Comparison of ENCODE assay signal across 1 cellular context in the genomic region with DNA sequence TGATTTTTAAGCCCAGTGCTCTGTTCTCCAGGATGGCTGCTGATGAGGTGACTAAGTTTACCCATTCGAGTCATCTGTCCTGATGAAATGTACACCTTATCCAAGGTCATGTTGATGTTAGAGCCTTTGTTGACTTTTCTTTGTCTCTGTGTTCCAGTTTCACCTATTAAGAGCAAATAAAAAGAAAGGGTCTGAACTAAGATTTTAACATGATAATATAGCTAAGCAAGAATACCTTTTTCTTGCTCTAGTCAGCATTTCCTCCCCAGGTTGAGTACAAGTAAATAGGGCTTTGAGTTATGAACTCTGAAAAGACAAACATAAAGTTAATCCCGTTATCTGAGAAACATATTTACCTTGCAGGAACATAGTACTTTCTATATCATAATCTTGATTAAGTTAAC.
TF ChIP-seq lines count a peak whose summit lies in the region.

No MANE protein-coding gene starts in this region.

TF ChIP-seq in HepG2, 621 proteins besides CTCF, POLR2A, EP300 and RAD21 (continued from another document and continues in another):
- TF ChIP-seq TCF7L2 (IDR thresholded peaks at IDR 0.05; ENCODE audit: low read depth, low read length) (0 out of 2 replicates have a peak, but pooled peaks have one; percentile 25), ZBTB3 (CRISPR knock-in tag; IDR thresholded peaks at IDR 0.05; ENCODE audit: borderline replicate concordance, low read depth) (0 out of 2 replicates have a peak, but pooled peaks have one; percentile 40), ZNF253 (CRISPR knock-in tag; IDR thresholded peaks at IDR 0.05; ENCODE audit: borderline replicate concordance) (no peak), ZNF549 (CRISPR knock-in tag; IDR thresholded peaks at IDR 0.05) (no peak), KLF6 (CRISPR knock-in tag; IDR thresholded peaks at IDR 0.05) (no peak), GLMP (CRISPR knock-in tag; IDR thresholded peaks at IDR 0.05; ENCODE audit: borderline replicate concordance) (no peak), POLR2AphosphoS5 (IDR thresholded peaks at IDR 0.05; ENCODE audit: low read depth, low read length) (no peak), FOXP1 (IDR thresholded peaks at IDR 0.05) (no peak), FOXP1 (CRISPR knock-in tag; IDR thresholded peaks at IDR 0.05) (peak; percentile 91; the same call in 1 of the 2 replicates), PHF21A (CRISPR knock-in tag; IDR thresholded peaks at IDR 0.05) (peak; percentile 48; the same call in 1 of the 2 replicates), ZNF781 (CRISPR knock-in tag; IDR thresholded peaks at IDR 0.05; ENCODE audit: borderline replicate concordance, not compliant biosample characterization) (no peak), LBX2 (CRISPR knock-in tag; IDR thresholded peaks at IDR 0.05; ENCODE audit: borderline replicate concordance) (no peak), CHD2 (IDR thresholded peaks at IDR 0.05; ENCODE audit: low read depth, low read length) (no peak), ZNF543 (CRISPR knock-in tag; IDR thresholded peaks at IDR 0.05) (no peak), CHD4 (IDR thresholded peaks at IDR 0.05; ENCODE audit: borderline replicate concordance, low read length) (no peak), ATM (IDR thresholded peaks at IDR 0.05; ENCODE audit: borderline replicate concordance) (no peak), STAT5B (CRISPR knock-in tag; IDR thresholded peaks at IDR 0.05) (no peak), GATAD2A (CRISPR knock-in tag; IDR thresholded peaks at IDR 0.05) (peak; percentile 93), MXI1 (IDR thresholded peaks at IDR 0.05; ENCODE audit: borderline replicate concordance, low read depth, low read length) (no peak), ZNF674 (CRISPR knock-in tag; IDR thresholded peaks at IDR 0.05; ENCODE audit: low read depth) (no peak), ZNF75D (CRISPR knock-in tag; IDR thresholded peaks at IDR 0.05; ENCODE audit: borderline replicate concordance) (no peak), KLF11 (CRISPR knock-in tag; IDR thresholded peaks at IDR 0.05) (no peak), MIXL1 (CRISPR knock-in tag; IDR thresholded peaks at IDR 0.05) (peak; percentile 93), SIN3B (IDR thresholded peaks at IDR 0.05; ENCODE audit: low read length) (no peak), ARID5B (CRISPR knock-in tag; IDR thresholded peaks at IDR 0.05) (peak; percentile 98), NR2F6 (IDR thresholded peaks at IDR 0.05) (peak; percentile 81), NR2F6 (CRISPR knock-in tag; IDR thresholded peaks at IDR 0.05) (peak; percentile 82), WIZ (CRISPR knock-in tag; IDR thresholded peaks at IDR 0.05) (no peak), RAD51 (IDR thresholded peaks at IDR 0.05; ENCODE audit: borderline replicate concordance) (no peak), NR1H2 (CRISPR knock-in tag; IDR thresholded peaks at IDR 0.05; ENCODE audit: borderline replicate concordance, low read depth) (no peak), NBN (conservative IDR thresholded peaks at IDR 0.05) (no peak), ZBTB20 (CRISPR knock-in tag; IDR thresholded peaks at IDR 0.05; ENCODE audit: borderline replicate concordance, low read depth) (peak; percentile 95), MTA3 (CRISPR knock-in tag; IDR thresholded peaks at IDR 0.05) (no peak), ZNF775 (CRISPR knock-in tag; IDR thresholded peaks at IDR 0.05; ENCODE audit: borderline replicate concordance) (no peak; the same call in 1 of the 2 replicates), SNRNP70 (IDR thresholded peaks at IDR 0.05; ENCODE audit: low read depth, low read length) (no peak), GPN1 (CRISPR knock-in tag; IDR thresholded peaks at IDR 0.05; ENCODE audit: borderline replicate concordance) (no peak), ZNF773 (CRISPR knock-in tag; IDR thresholded peaks at IDR 0.05; ENCODE audit: borderline replicate concordance) (no peak), SMAD3 (CRISPR knock-in tag; IDR thresholded peaks at IDR 0.05) (0 out of 2 replicates have a peak, but pooled peaks have one; percentile 33), SOX13 (IDR thresholded peaks at IDR 0.05) (peak; percentile 89), SOX13 (CRISPR knock-in tag; conservative IDR thresholded peaks at IDR 0.05 in 1 of 2, IDR thresholded peaks at IDR 0.05 in 1 of 2) (peak in 1 of 2 experiments; percentile 98; a peak in 2 of 4 replicates), FOXA3 (CRISPR knock-in tag; IDR thresholded peaks at IDR 0.05) (peak; percentile 98), MYPOP (CRISPR knock-in tag; IDR thresholded peaks at IDR 0.05) (no peak), PAX8 (CRISPR knock-in tag; IDR thresholded peaks at IDR 0.05; ENCODE audit: borderline replicate concordance) (no peak), ZNF350 (CRISPR knock-in tag; IDR thresholded peaks at IDR 0.05; ENCODE audit: borderline replicate concordance, low read depth) (no peak), ZNF274 (CRISPR knock-in tag; IDR thresholded peaks at IDR 0.05) (no peak), SNAPC2 (CRISPR knock-in tag; IDR thresholded peaks at IDR 0.05) (0 out of 2 replicates have a peak, but pooled peaks have one; percentile 33), HDAC2 (CRISPR knock-in tag; IDR thresholded peaks at IDR 0.05) (peak; percentile 83), HMGA1 (CRISPR knock-in tag; conservative IDR thresholded peaks at IDR 0.05) (no peak), ZMAT3 (CRISPR knock-in tag; conservative IDR thresholded peaks at IDR 0.05) (0 out of 2 replicates have a peak, but pooled peaks have one; percentile 34), GMEB1 (CRISPR knock-in tag; IDR thresholded peaks at IDR 0.05; ENCODE audit: borderline replicate concordance) (no peak), PAWR (CRISPR knock-in tag; IDR thresholded peaks at IDR 0.05; ENCODE audit: borderline replicate concordance) (no peak), MYC (CRISPR knock-in tag; IDR thresholded peaks at IDR 0.05; ENCODE audit: borderline replicate concordance) (no peak), NR0B2 (CRISPR knock-in tag; IDR thresholded peaks at IDR 0.05) (no peak), ZNF136 (CRISPR knock-in tag; IDR thresholded peaks at IDR 0.05; ENCODE audit: low read depth) (no peak), ZNF446 (CRISPR knock-in tag; IDR thresholded peaks at IDR 0.05) (no peak), ZSCAN9 (CRISPR knock-in tag; IDR thresholded peaks at IDR 0.05; ENCODE audit: borderline replicate concordance) (peak; percentile 59; the same call in 1 of the 2 replicates)
- TF ChIP-seq, protein P1, sequence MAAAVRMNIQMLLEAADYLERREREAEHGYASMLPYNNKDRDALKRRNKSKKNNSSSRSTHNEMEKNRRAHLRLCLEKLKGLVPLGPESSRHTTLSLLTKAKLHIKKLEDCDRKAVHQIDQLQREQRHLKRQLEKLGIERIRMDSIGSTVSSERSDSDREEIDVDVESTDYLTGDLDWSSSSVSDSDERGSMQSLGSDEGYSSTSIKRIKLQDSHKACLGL (CRISPR knock-in tag; IDR thresholded peaks at IDR 0.05) = no peak
- TF ChIP-seq, protein P2, sequence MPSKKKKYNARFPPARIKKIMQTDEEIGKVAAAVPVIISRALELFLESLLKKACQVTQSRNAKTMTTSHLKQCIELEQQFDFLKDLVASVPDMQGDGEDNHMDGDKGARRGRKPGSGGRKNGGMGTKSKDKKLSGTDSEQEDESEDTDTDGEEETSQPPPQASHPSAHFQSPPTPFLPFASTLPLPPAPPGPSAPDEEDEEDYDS (CRISPR knock-in tag; IDR thresholded peaks at IDR 0.05) = no peak
- TF ChIP-seq, protein P3, sequence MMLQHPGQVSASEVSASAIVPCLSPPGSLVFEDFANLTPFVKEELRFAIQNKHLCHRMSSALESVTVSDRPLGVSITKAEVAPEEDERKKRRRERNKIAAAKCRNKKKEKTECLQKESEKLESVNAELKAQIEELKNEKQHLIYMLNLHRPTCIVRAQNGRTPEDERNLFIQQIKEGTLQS (CRISPR knock-in tag; IDR thresholded peaks at IDR 0.05) = peak; percentile 69
- TF ChIP-seq, protein P4, sequence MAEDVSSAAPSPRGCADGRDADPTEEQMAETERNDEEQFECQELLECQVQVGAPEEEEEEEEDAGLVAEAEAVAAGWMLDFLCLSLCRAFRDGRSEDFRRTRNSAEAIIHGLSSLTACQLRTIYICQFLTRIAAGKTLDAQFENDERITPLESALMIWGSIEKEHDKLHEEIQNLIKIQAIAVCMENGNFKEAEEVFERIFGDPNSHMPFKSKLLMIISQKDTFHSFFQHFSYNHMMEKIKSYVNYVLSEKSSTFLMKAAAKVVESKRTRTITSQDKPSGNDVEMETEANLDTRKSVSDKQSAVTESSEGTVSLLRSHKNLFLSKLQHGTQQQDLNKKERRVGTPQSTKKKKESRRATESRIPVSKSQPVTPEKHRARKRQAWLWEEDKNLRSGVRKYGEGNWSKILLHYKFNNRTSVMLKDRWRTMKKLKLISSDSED (CRISPR knock-in tag; IDR thresholded peaks at IDR 0.05) = no peak
- TF ChIP-seq, protein P5, sequence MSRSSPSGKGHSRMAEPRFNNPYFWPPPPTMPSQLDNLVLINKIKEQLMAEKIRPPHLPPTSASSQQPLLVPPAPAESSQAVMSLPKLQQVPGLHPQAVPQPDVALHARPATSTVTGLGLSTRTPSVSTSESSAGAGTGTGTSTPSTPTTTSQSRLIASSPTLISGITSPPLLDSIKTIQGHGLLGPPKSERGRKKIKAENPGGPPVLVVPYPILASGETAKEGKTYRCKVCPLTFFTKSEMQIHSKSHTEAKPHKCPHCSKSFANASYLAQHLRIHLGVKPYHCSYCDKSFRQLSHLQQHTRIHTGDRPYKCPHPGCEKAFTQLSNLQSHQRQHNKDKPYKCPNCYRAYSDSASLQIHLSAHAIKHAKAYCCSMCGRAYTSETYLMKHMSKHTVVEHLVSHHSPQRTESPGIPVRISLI (CRISPR knock-in tag; IDR thresholded peaks at IDR 0.05; ENCODE audit: borderline replicate concordance) = no peak
